ENCODE assay signal across 14 cellular contexts in the genomic region with DNA sequence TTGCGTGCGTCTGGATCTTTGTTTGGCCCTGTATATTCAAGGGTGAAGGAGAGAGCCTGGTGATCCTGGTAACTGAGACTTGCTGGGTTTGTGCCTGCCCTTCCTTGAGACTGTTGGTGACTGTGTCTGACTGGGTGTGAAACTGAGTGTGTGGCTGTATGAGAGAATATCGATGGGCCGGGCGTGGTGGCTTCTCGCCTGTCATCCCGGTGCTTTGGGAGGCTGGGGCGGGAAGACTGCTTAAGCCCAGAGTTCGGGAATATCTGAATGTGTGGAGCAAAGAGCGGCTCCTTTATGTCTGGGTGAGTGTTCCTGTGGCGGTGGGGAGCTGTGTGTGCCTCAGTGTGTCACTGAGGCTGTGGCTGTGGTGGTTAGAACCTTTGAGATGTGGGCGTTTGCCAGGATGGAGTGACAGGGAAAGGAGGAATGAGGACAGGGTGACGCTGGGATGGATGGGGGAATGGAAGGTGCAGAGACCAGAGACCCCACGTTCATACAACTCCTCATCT. TPM values are rescaled to one million over a fixed set of nuclear protein-coding genes. Genes with fewer than 3 reads are reported as not detected.
DNase-seq lines count a peak whose midpoint lies in the region; TF ChIP-seq lines count a peak whose summit lies in the region.
"Had no signal": no experiment of that assay in that cellular context is flagged by ENCODE, and none has a peak within 500 bp of the region (broad histone marks: within the 10 kb centered on the region; RNA-seq: fewer than 3 reads in every experiment).

No MANE protein-coding gene starts in this region.

- H3K36me3 ChIP-seq in DOHH2 (ENCODE audit: control insufficient read depth, low read length) (peaks cover 14% of the 10 kb centered on the region), SJCRH30 (peaks cover 12% of the 10 kb centered on the region), osteoblast (ENCODE audit: insufficient read depth, low read length) (peaks cover 5% of the 10 kb centered on the region)
- H3K36me3 ChIP-seq: sigmoid colon had no signal

- H3K4me1 ChIP-seq in DOHH2 (ENCODE audit: control insufficient read depth, low read length) (peaks cover 50% of the 10 kb centered on the region), SJCRH30 (peaks cover 25% of the 10 kb centered on the region), osteoblast (ENCODE audit: insufficient read depth, low read length) (peaks cover 12% of the 10 kb centered on the region)

- peak overlapping the region; percentile 53 for H3K27ac ChIP-seq in DOHH2 (ENCODE audit: low read depth, low read length)
- peak overlapping the region; percentile 89 for H3K27ac ChIP-seq in SJCRH30
- no peak overlapping the region for H3K27ac ChIP-seq in osteoblast (ENCODE audit: low read depth, low read length)
- H3K27ac ChIP-seq: sigmoid colon had no signal

- H3K9me2 ChIP-seq in DOHH2 (replicated peaks; ENCODE audit: control insufficient read depth, low read length), result no peaks in the 10 kb centered on the region

- H3K27me3 ChIP-seq in DOHH2 (ENCODE audit: control insufficient read depth, low read length) (no peaks in the 10 kb centered on the region), SJCRH30 (no peaks in the 10 kb centered on the region), osteoblast (ENCODE audit: insufficient read depth, low read length) (no peaks in the 10 kb centered on the region)
- H3K27me3 ChIP-seq: sigmoid colon had no signal

- H3F3A ChIP-seq in DOHH2 (ENCODE audit: control insufficient read depth, insufficient read depth), result peaks cover 19% of the 10 kb centered on the region

- TF ChIP-seq CTCF in DOHH2 (IDR thresholded peaks at IDR 0.05; ENCODE audit: low read depth, low read length, poor library complexity, severe bottlenecking) (no peak), epithelial cell of esophagus (IDR thresholded peaks at IDR 0.05; ENCODE audit: insufficient read depth, low read depth, low read length, missing control alignments) (no peak), osteoblast (IDR thresholded peaks at IDR 0.05; ENCODE audit: extremely low read depth, low read depth, low read length) (no peak)

- H3K4me3 ChIP-seq in DOHH2 (ENCODE audit: low read length) (peak overlapping the region; percentile 82), SJCRH30 (peak overlapping the region; percentile 23), epithelial cell of esophagus (ENCODE audit: low read length) (no peak overlapping the region), osteoblast (ENCODE audit: insufficient read depth, low read length) (no peak overlapping the region)
- H3K4me3 ChIP-seq: sigmoid colon had no signal

- peaks cover 9% of the 10 kb centered on the region; the same call in 1 of the 2 replicates for H4K20me1 ChIP-seq in DOHH2 (ENCODE audit: control insufficient read depth, insufficient read depth, low read depth, low read length)
- H4K20me1 ChIP-seq in osteoblast (ENCODE audit: insufficient read depth, low read length), result peaks cover 12% of the 10 kb centered on the region

- peak in 1 of 2 experiments; percentile 42 for DNase-seq in SJCRH30
- peak; percentile 50 for DNase-seq in epithelial cell of esophagus (ENCODE audit: low read depth)
- peak; percentile 45 for DNase-seq in osteoblast (ENCODE audit: insufficient read length, low spot score, missing footprints)
- DNase-seq in 8988T, result no peak
- no peak for DNase-seq in NCI-H82 (lab: John Stamatoyannopoulos, UW)
- DNase-seq in SHP77 (lab: John Stamatoyannopoulos, UW), result no peak
- DNase-seq in NCI-H1694 treated with DMSO at 0.1 percent for 48 hours (lab: John Stamatoyannopoulos, UW), result no peak
- DNase-seq: activated CD4-positive, alpha-beta T cell treated with anti-CD3 and anti-CD28 coated beads, Interleukin-2, amount 50 U/mL, for 4 hours; activated naive CD4-positive, alpha-beta T cell; NCI-H2081 treated with DMSO at 0.1 percent for 48 hours; sigmoid colon; T-helper 1 cell had no signal

- H3K4me2 ChIP-seq in DOHH2 (ENCODE audit: low read length) (peak overlapping the region; percentile 85), osteoblast (ENCODE audit: insufficient read depth, low read length) (no peak overlapping the region)

- no peak overlapping the region for H2AFZ ChIP-seq in osteoblast (ENCODE audit: low read length)

- H3K9me3 ChIP-seq in DOHH2 (ENCODE audit: control insufficient read depth, insufficient read depth, low read length) (no peaks in the 10 kb centered on the region), SJCRH30 (replicated peaks) (no peaks in the 10 kb centered on the region), osteoblast (ENCODE audit: low read depth, low read length) (no peaks in the 10 kb centered on the region)
- H3K9me3 ChIP-seq: sigmoid colon had no signal

- H3K79me2 ChIP-seq in DOHH2 (ENCODE audit: control insufficient read depth, low read length) (peaks cover 23% of the 10 kb centered on the region), osteoblast (ENCODE audit: insufficient read depth, low read length) (no peaks in the 10 kb centered on the region)

RNA-seq across cellular contexts. Expression of gene MARCKSL1, which starts 2.7 kb away (rescaled TPM):
- 207 and 208 TPM in 2 replicates for total RNA-seq in SJCRH30 (2014; rRNA removed; shearing (Covaris generic))
- 15.9 and 16.6 TPM in 2 replicates for total RNA-seq in osteoblast

RNA-seq across cellular contexts. Expression of gene FAM229A, which starts 23.6 kb away (rescaled TPM):
- 2.1 and 4.2 TPM in 2 replicates for total RNA-seq in SJCRH30 (2014; rRNA removed; shearing (Covaris generic))
- 1.8 and 2.5 TPM in 2 replicates for total RNA-seq in osteoblast

RNA-seq across cellular contexts. Expression of gene TSSK3, which starts 23.6 kb away (rescaled TPM):
- total RNA-seq in SJCRH30 (2014; rRNA removed; shearing (Covaris generic)), result 1.0 and 1.2 TPM in 2 replicates
- 1.5 and 1.8 TPM in 2 replicates for total RNA-seq in osteoblast
- total RNA-seq: mononuclear cell had no signal

RNA-seq across cellular contexts. Expression of gene HDAC1, which starts 46.8 kb away (rescaled TPM):
- total RNA-seq in SJCRH30 (2014; rRNA removed; shearing (Covaris generic)), result 156 and 160 TPM in 2 replicates
- 44.5 and 46.6 TPM in 2 replicates for total RNA-seq in osteoblast

RNA-seq across cellular contexts. Expression of gene BSDC1, which starts 55.5 kb away (rescaled TPM):
- 49.4 and 54.5 TPM in 2 replicates for total RNA-seq in SJCRH30 (2014; rRNA removed; shearing (Covaris generic))
- total RNA-seq in osteoblast, result 68.0 and 69.0 TPM in 2 replicates

Comparison
In these comparisons a context has a peak if more than half of its experiments do, and no peak if none do; other contexts are left out.
1. H3K4me3 ChIP-seq: peak in DOHH2 (single experiment) and SJCRH30 (single experiment); none in epithelial cell of esophagus (single experiment) and osteoblast (single experiment).
2. DNase-seq: peak in epithelial cell of esophagus (single experiment) and osteoblast (single experiment); none in 8988T (single experiment), NCI-H82 (single experiment), SHP77 (0 of 2) and NCI-H1694 treated with DMSO at 0.1 percent for 48 hours (single experiment).
3. RNA of gene MARCKSL1, which starts 2.7 kb away (total RNA-seq): 207 to 208 TPM in SJCRH30; 15.9 to 16.6 TPM in osteoblast; every median in the first group is over 10 times any median in the second.